In genomic region chr10:119724630-119725549, GRCh38 we compare ENCODE assay signal across 8 cellular contexts. TPM values are rescaled to one million over a fixed set of nuclear protein-coding genes. Genes with fewer than 3 reads are reported as not detected.
A peak's percentile ranks its signal among the peaks of the same experiment; 100 is the strongest.
DNase-seq lines count a peak whose midpoint lies in the region; ATAC-seq and TF ChIP-seq lines count a peak whose summit lies in the region.

No MANE protein-coding gene starts in this region.

- POLR2A ChIA-PET in A673 (lab: Charles Lee; ENCODE audit: low non-redundant PET): interaction anchor here (1.0 kb wide), 1 partner anchor 13 kb away, joined by 3 read pairs; no protein-coding TSS in a partner anchor

- BruUV-seq in A673 (replicated peaks; lab: Mats Ljungman, UMichigan): TSS peak; percentile 83

- no peaks in the 10 kb centered on the region for H3K27me3 ChIP-seq in A673 (replicated peaks; ENCODE audit: insufficient read depth, low read depth, low read length, poor library complexity)
- H3K27me3 ChIP-seq in endocrine pancreas (ENCODE audit: control insufficient read depth, insufficient read depth, low read length): no peaks in the 10 kb centered on the region
- no peaks in the 10 kb centered on the region for H3K27me3 ChIP-seq in muscle layer of duodenum (ENCODE audit: low read depth, low read length)

- H3K27ac ChIP-seq in A673 (ENCODE audit: low read depth, low read length, poor library complexity, severe bottlenecking): peak overlapping the region; percentile 87
- H3K27ac ChIP-seq in muscle layer of duodenum (ENCODE audit: low read length): peak overlapping the region; percentile 86

- H3K9me3 ChIP-seq in A673 (ENCODE audit: low read depth, low read length, poor library complexity, severe bottlenecking): no peaks in the 10 kb centered on the region
- H3K9me3 ChIP-seq in endocrine pancreas (ENCODE audit: control insufficient read depth, low read length): no peaks in the 10 kb centered on the region
- no peaks in the 10 kb centered on the region for H3K9me3 ChIP-seq in muscle layer of duodenum (ENCODE audit: control insufficient read depth in 1 of 2, low read length in 2 of 2)

- no peak for DNase-seq in A673 (ENCODE audit: low spot score)
- peak; percentile 68 for DNase-seq in GM10266 (ENCODE audit: extremely low spot score)
- DNase-seq in SHP77 (lab: John Stamatoyannopoulos, UW): peak; percentile 40 to 66
- no peak for DNase-seq in NCI-H2107 treated with DMSO at 0.1 percent for 48 hours (lab: John Stamatoyannopoulos, UW; ENCODE audit: unreplicated experiment)
- no peak for DNase-seq in stimulated activated CD4-positive, alpha-beta T cell treated with anti-CD3 and anti-CD28 coated beads, Interleukin-2, amount 100 ng/mL, for 24 hours

- peak overlapping the region; percentile 84 for H3K9ac ChIP-seq in endocrine pancreas (ENCODE audit: control insufficient read depth, insufficient read depth, low read length)

- TF ChIP-seq CTCF in A673 (conservative IDR thresholded peaks at IDR 0.05; ENCODE audit: low read depth, low read length): no peak
- TF ChIP-seq CTCF in GM10266 (IDR thresholded peaks at IDR 0.05; ENCODE audit: control insufficient read depth, insufficient read depth, low read depth, missing control alignments): no peak

- peak; percentile 35 for ATAC-seq in HG03159 (IDR thresholded peaks at IDR 0.05; ENCODE audit: unreplicated experiment)

- CTCF ChIA-PET in A673 (lab: Charles Lee): interaction anchor here (0.6 to 2.4 kb wide), 3 partner anchors 10 to 182 kb away, joined by 3 to 13 read pairs (median 5); no protein-coding TSS in a partner anchor

- H3K4me3 ChIP-seq in A673 (ENCODE audit: low read depth, low read length, poor library complexity, severe bottlenecking): peak overlapping the region; percentile 97
- peak overlapping the region; percentile 64 for H3K4me3 ChIP-seq in endocrine pancreas (ENCODE audit: control insufficient read depth, insufficient read depth, low read length)
- peak overlapping the region; percentile 80 to 89 for H3K4me3 ChIP-seq in muscle layer of duodenum (ENCODE audit: low read depth in 1 of 2, low read length in 2 of 2)

- H3K4me1 ChIP-seq in A673 (ENCODE audit: insufficient read depth, low read length, poor library complexity, severe bottlenecking) (peaks cover 17% of the 10 kb centered on the region), endocrine pancreas (ENCODE audit: control insufficient read depth, insufficient read depth, low read length) (peaks cover 12% of the 10 kb centered on the region), muscle layer of duodenum (ENCODE audit: control insufficient read depth in 1 of 2, insufficient read depth in 2 of 2, low read length in 2 of 2) (peaks cover 12 to 19% of the 10 kb centered on the region in 2 donors)

- intact Hi-C loops in A673 (cut with micrococcal nuclease; ENCODE audit: unreplicated experiment): no loop called here

- H3K36me3 ChIP-seq in A673 (ENCODE audit: insufficient read depth, low read length, poor library complexity, severe bottlenecking): no peaks in the 10 kb centered on the region
- H3K36me3 ChIP-seq in endocrine pancreas (ENCODE audit: control insufficient read depth, insufficient read depth, low read length): no peaks in the 10 kb centered on the region
- H3K36me3 ChIP-seq in muscle layer of duodenum (ENCODE audit: control insufficient read depth in 1 of 2, insufficient read depth in 2 of 2, low read length in 2 of 2): no peaks in the 10 kb centered on the region

RNA-seq across cellular contexts. Expression of gene INPP5F, which starts 1.0 kb away (rescaled TPM):
- 20.0 and 22.0 TPM in 2 replicates for total RNA-seq in A673 (2021)

Comparison
In these comparisons a context has a peak if more than half of its experiments do, and no peak if none do; other contexts are left out.
1. DNase-seq: peak in GM10266 (single experiment) and SHP77 (2 of 2); none in A673 (single experiment), NCI-H2107 treated with DMSO at 0.1 percent for 48 hours (single experiment) and stimulated activated CD4-positive, alpha-beta T cell treated with anti-CD3 and anti-CD28 coated beads, Interleukin-2, amount 100 ng/mL, for 24 hours (0 of 2).
2. Peak in every context shown above with its lines, with median percentiles within 50 percentile points of each other: H3K4me3 ChIP-seq.